In the genomic region with DNA sequence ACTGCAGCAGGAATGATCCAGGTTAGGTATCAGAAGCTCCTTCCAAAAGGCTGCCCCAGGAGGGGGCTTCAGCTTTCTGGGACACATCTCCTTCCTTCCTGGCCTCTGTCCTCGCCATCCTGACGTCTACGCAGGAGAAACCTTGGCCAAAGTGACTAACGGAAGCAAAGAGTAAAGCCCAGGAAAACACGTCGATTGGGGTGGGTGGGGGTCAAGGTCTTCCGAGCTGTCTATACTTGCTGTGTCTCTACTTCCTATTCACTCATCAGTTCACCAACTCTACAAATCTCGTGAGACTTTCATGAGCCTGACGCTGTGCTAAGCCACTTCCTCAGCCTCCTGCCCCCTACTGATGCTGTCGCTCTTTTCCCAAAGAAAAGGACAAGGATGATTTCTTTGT, we compare ENCODE assay signal across 9 cellular contexts.
DNase-seq lines count a peak whose midpoint lies in the region; ATAC-seq, FAIRE-seq and TF ChIP-seq lines count a peak whose summit lies in the region.
"Had no signal": no experiment of that assay in that cellular context is flagged by ENCODE, and none has a peak within 500 bp of the region (broad histone marks: within the 10 kb centered on the region; RNA-seq: fewer than 3 reads in every experiment).

No MANE protein-coding gene starts in this region.

- peak; percentile 46; the same call in 1 of the 2 replicates for TF ChIP-seq POLR2A in GM12891 (IDR thresholded peaks at IDR 0.05; ENCODE audit: low read depth, low read length)
- TF ChIP-seq POLR2A in adrenal gland (IDR thresholded peaks at IDR 0.05), result no peak

- no peak overlapping the region for H3K9ac ChIP-seq in PC-3 (ENCODE audit: low read length)

- H3K36me3 ChIP-seq in adrenal gland (replicated peaks in 1 of 2) (peaks cover 0 to 8% of the 10 kb centered on the region in 2 donors), PC-3 (ENCODE audit: low read depth, low read length) (no peaks in the 10 kb centered on the region)

- H3K27me3 ChIP-seq in adrenal gland (no peaks in the 10 kb centered on the region), PC-3 (ENCODE audit: low read length) (no peaks in the 10 kb centered on the region)

- H3K27ac ChIP-seq in adrenal gland (peak overlapping the region; percentile 15 to 79 (median 44)), PC-3 (ENCODE audit: low read length) (no peak overlapping the region)

- H3K79me2 ChIP-seq in PC-3 (ENCODE audit: low read length), result no peaks in the 10 kb centered on the region

- FAIRE-seq in GM12891 (lab: Jason Lieb, UNC), result peak; percentile 59

- DNase-seq in GM12891 (ENCODE audit: insufficient read length, low spot score) (no peak), adrenal gland (peak in 3 of 7 donors; percentile 54 to 67 (median 63)), hippocampal formation (lab: John Stamatoyannopoulos, UW) (no peak), PC-3 (no peak), DMS 273 (lab: John Stamatoyannopoulos, UW; ENCODE audit: unreplicated experiment) (no peak)
- DNase-seq in naive thymus-derived CD8-positive, alpha-beta T cell, result peak in 2 of 10 donors; percentile 34 to 46

- H3K4me1 ChIP-seq in adrenal gland (replicated peaks in 1 of 2), result peaks cover 0 to 46% of the 10 kb centered on the region in 2 donors
- H3K4me1 ChIP-seq in PC-3 (ENCODE audit: insufficient read depth, low read length), result no peaks in the 10 kb centered on the region

- BruUV-seq in PC-3 (replicated peaks; lab: Mats Ljungman, UMichigan), result no TSS peak

- H3K4me1 Mint-ChIP-seq in naive thymus-derived CD8-positive, alpha-beta T cell, result peaks cover 17 to 37% (median 28%) of the 10 kb centered on the region in 4 donors

- peaks cover 0 to 4% (median 0%) of the 10 kb centered on the region in 9 donors for H3K9me3 Mint-ChIP-seq in naive thymus-derived CD8-positive, alpha-beta T cell
- H3K9me3 Mint-ChIP-seq: neural crest cell had no signal

- WGBS in adrenal gland, 4 donors, result 20 to 39% (median 28%) methylated on average over 10 of the region's 10 CpGs

- intact Hi-C loops in adrenal gland (cut with DNase I), result loop anchor here (5.0 kb wide), 2 partner anchors 97 to 202 kb away; no protein-coding TSS in a partner anchor
- intact Hi-C loops in PC-3 (cut with micrococcal nuclease), result no loop called here

- peak overlapping the region; percentile 78 to 89 (median 83) for H3K4me3 Mint-ChIP-seq in naive thymus-derived CD8-positive, alpha-beta T cell
- H3K4me3 Mint-ChIP-seq: neural crest cell had no signal

- peaks cover 0 to 1% (median 0%) of the 10 kb centered on the region in 5 donors for H3K27me3 Mint-ChIP-seq in naive thymus-derived CD8-positive, alpha-beta T cell

- POLR2A ChIA-PET in naive thymus-derived CD8-positive, alpha-beta T cell (lab: Charles Lee), result no interaction called here
- POLR2A ChIA-PET in PC-3 (lab: Charles Lee; ENCODE audit: unreplicated experiment), result no interaction called here

- no peak overlapping the region for H3K4me2 ChIP-seq in PC-3 (ENCODE audit: low read length)

- peak overlapping the region; percentile 36 to 88 (median 71) for H3K27ac Mint-ChIP-seq in naive thymus-derived CD8-positive, alpha-beta T cell

- H4K20me1 ChIP-seq in PC-3 (ENCODE audit: low read length), result no peaks in the 10 kb centered on the region

- H3K9me3 ChIP-seq in adrenal gland (replicated peaks in 1 of 3) (no peaks in the 10 kb centered on the region), PC-3 (ENCODE audit: low read length) (no peaks in the 10 kb centered on the region)

- CTCF ChIA-PET in PC-3 (lab: Charles Lee), result no interaction called here

- ATAC-seq in HG03575 (IDR thresholded peaks at IDR 0.05; ENCODE audit: extremely low read depth, insufficient number of reproducible peaks, low FRiP score, unreplicated experiment), result peak; percentile 55
- peak; percentile 76 to 83 for ATAC-seq in naive thymus-derived CD8-positive, alpha-beta T cell
- no peak for ATAC-seq in PC-3
- ATAC-seq in HG03432 (IDR thresholded peaks at IDR 0.05; ENCODE audit: unreplicated experiment), result no peak

- no peak overlapping the region for H2AFZ ChIP-seq in PC-3 (ENCODE audit: low read length)

- no peaks in the 10 kb centered on the region for H3K9me2 ChIP-seq in PC-3 (replicated peaks; ENCODE audit: low read length)

- TF ChIP-seq CTCF in adrenal gland (IDR thresholded peaks at IDR 0.05) (no peak), PC-3 (conservative IDR thresholded peaks at IDR 0.05; ENCODE audit: low read depth, low read length) (no peak)

- H3F3A ChIP-seq in PC-3 (ENCODE audit: low read length, unreplicated experiment), result no peaks in the 10 kb centered on the region

- no peaks in the 10 kb centered on the region for H3K36me3 Mint-ChIP-seq in naive thymus-derived CD8-positive, alpha-beta T cell

- no peak overlapping the region for H3K4me3 ChIP-seq in adrenal gland
- H3K4me3 ChIP-seq in PC-3 (ENCODE audit: low read length), result no peak overlapping the region

TF ChIP-seq in GM12891, 5 proteins besides CTCF, POLR2A, EP300 and RAD21:
- TF ChIP-seq PAX5 (IDR thresholded peaks at IDR 0.05; ENCODE audit: insufficient read depth, low read length, severe bottlenecking) (no peak), POLR2AphosphoS5 (IDR thresholded peaks at IDR 0.05; ENCODE audit: low read depth, low read length) (no peak), TAF1 (IDR thresholded peaks at IDR 0.05; ENCODE audit: low read depth, low read length) (0 out of 2 replicates have a peak, but pooled peaks have one; percentile 55), POU2F2 (IDR thresholded peaks at IDR 0.05; ENCODE audit: low read depth, low read length) (no peak), SPI1 (IDR thresholded peaks at IDR 0.05; ENCODE audit: low read depth, low read length) (peak; percentile 78)

Comparison
In these comparisons a context has a peak if more than half of its experiments do, and no peak if none do; other contexts are left out.
1. ATAC-seq: peak in HG03575 (single experiment) and naive thymus-derived CD8-positive, alpha-beta T cell (2 of 2); none in PC-3 (single experiment) and HG03432 (single experiment).